Comparison of ENCODE assay signal across 8 cellular contexts in genomic region chr1:161119379-161120061, GRCh38. TPM values are rescaled to one million over a fixed set of nuclear protein-coding genes. Genes with fewer than 3 reads are reported as not detected.
DNase-seq lines count a peak whose midpoint lies in the region; TF ChIP-seq lines count a peak whose summit lies in the region.

No MANE protein-coding gene starts in this region.

- no peak overlapping the region for H3K4me3 ChIP-seq in HL-60 (replicated peaks; ENCODE audit: insufficient read depth, low read length)
- H3K4me3 ChIP-seq in breast epithelium = peak overlapping the region in 2 of 3 donors; percentile 72 to 79

- peaks cover 4% of the 10 kb centered on the region for H3K36me3 ChIP-seq in breast epithelium

- H3K9me3 ChIP-seq in breast epithelium = no peaks in the 10 kb centered on the region

- H3K27me3 ChIP-seq in HL-60 (ENCODE audit: insufficient read depth, poor library complexity, severe bottlenecking) (no peaks in the 10 kb centered on the region), breast epithelium (no peaks in the 10 kb centered on the region)

- peaks cover 8 to 25% of the 10 kb centered on the region in 2 donors for H3K4me1 ChIP-seq in breast epithelium

- no peak for TF ChIP-seq POLR2A in breast epithelium (IDR thresholded peaks at IDR 0.05)

- TF ChIP-seq CTCF in HL-60 (IDR thresholded peaks at IDR 0.05; ENCODE audit: insufficient read depth, low read length) = peak; percentile 17
- peak in 1 of 3 donors; percentile 44 for TF ChIP-seq CTCF in breast epithelium (IDR thresholded peaks at IDR 0.05)

- DNase-seq in DMS 273 (lab: John Stamatoyannopoulos, UW; ENCODE audit: unreplicated experiment) (peak; percentile 58), DMS 273 treated with DMSO at 0.1 percent for 48 hours (lab: John Stamatoyannopoulos, UW) (no peak), HL-60 (ENCODE audit: low read depth in 1 of 2, low spot score in 1 of 2) (peak; percentile 53 to 65), T-helper 22 cell (ENCODE audit: low read depth) (peak; percentile 39), breast epithelium (ENCODE audit: low spot score in 2 of 2) (peak in 1 of 2 donors; percentile 56), left kidney (ENCODE audit: low read depth, low spot score) (peak; percentile 79), globus pallidus (ENCODE audit: low spot score) (no peak)
- peak; percentile 12 for DNase-seq in stimulated activated CD8-positive, alpha-beta memory T cell treated with anti-CD3 and anti-CD28 coated beads, Interleukin-15, amount 100 ng/mL, for 1 hour (ENCODE audit: low read depth)

- H3K27ac ChIP-seq in HL-60 (replicated peaks) = no peak overlapping the region
- H3K27ac ChIP-seq in breast epithelium = peak overlapping the region; percentile 87 to 95

- intact Hi-C loops in breast epithelium (cut with DNase I; ENCODE audit: low total_unique reads) = loop anchor here (10.0 kb wide), 1 partner anchor 395 kb away; no protein-coding TSS in a partner anchor

RNA-seq across cellular contexts. Expression of gene NIT1, which starts 1.6 kb away (rescaled TPM):
- total RNA-seq in breast epithelium = 10 to 100 TPM; 36.3 to 44.5 (median 37.0) TPM

RNA-seq across cellular contexts. Expression of gene PFDN2, which starts 1.7 kb away (rescaled TPM):
- 10 to 100 TPM; 32.5 to 50.1 (median 37.0) TPM for total RNA-seq in breast epithelium

RNA-seq across cellular contexts. Expression of gene DEDD, which starts 12.9 kb away (rescaled TPM):
- 10 to 100 TPM; 28.7 to 39.0 (median 37.6) TPM for total RNA-seq in breast epithelium

RNA-seq across cellular contexts. Expression of gene KLHDC9, which starts 21.4 kb away (rescaled TPM):
- total RNA-seq in breast epithelium = 1 to 10 TPM; 5.8 to 9.8 (median 8.5) TPM

RNA-seq across cellular contexts. Expression of gene NECTIN4, which starts 30.2 kb away (rescaled TPM):
- 10 to 100 TPM in 2 of 3 donors, not detected in 1; 28.5 to 56.3 TPM for total RNA-seq in breast epithelium

Comparison
In these comparisons a context has a peak if more than half of its experiments do, and no peak if none do; other contexts are left out.
1. DNase-seq: peak in DMS 273 (single experiment), HL-60 (2 of 2), T-helper 22 cell (single experiment), left kidney (single experiment) and stimulated activated CD8-positive, alpha-beta memory T cell treated with anti-CD3 and anti-CD28 coated beads, Interleukin-15, amount 100 ng/mL, for 1 hour (single experiment); none in DMS 273 treated with DMSO at 0.1 percent for 48 hours (single experiment) and globus pallidus (single experiment).